ENCODE assay signal across 34 cellular contexts in genomic region chr12:132347471-132347855, GRCh38. TPM values are rescaled to one million over a fixed set of nuclear protein-coding genes. Genes with fewer than 3 reads are reported as not detected.
"Had no signal": no experiment of that assay in that cellular context is flagged by ENCODE, and none has a peak within 500 bp of the region (broad histone marks: within the 10 kb centered on the region; RNA-seq: fewer than 3 reads in every experiment).

No MANE protein-coding gene starts in this region.

- H3K27me3 ChIP-seq: ascending aorta, cardiac muscle cell had no signal

- H3K9me3 ChIP-seq: ascending aorta had no signal

- H3K4me3 ChIP-seq: ascending aorta, cardiac muscle cell had no signal

- FAIRE-seq: bronchial epithelial cell, TTC549 had no signal

- H3K4me1 ChIP-seq: ascending aorta had no signal

- H3K27ac ChIP-seq: ascending aorta, cardiac muscle cell, VCaP had no signal

- ATAC-seq: activated CD4-positive, alpha-beta T cell treated with anti-CD3 and anti-CD28 coated beads for 36 hours; activated CD4-positive, CD25-positive, alpha-beta regulatory T cell treated with anti-CD3 and anti-CD28 coated beads, Interleukin-2, amount 50 U/mL, for 24 hours; activated CD8-positive, alpha-beta memory T cell treated with anti-CD3 and anti-CD28 coated beads, Interleukin-2, amount 10 ng/mL, durations not matched to agents 7 days and 5 days; activated CD8-positive, alpha-beta T cell treated with anti-CD3 and anti-CD28 coated beads, Interleukin-2, amount 10 ng/mL, durations not matched to agents 7 days and 5 days; activated naive CD8-positive, alpha-beta T cell treated with anti-CD3 and anti-CD28 coated beads, Interleukin-2, amount 50 U/mL, for 24 hours; WTC11 had no signal

- DNase-seq: activated CD4-positive, alpha-beta memory T cell treated with anti-CD3 and anti-CD28 coated beads, Interleukin-2, amount 10 ng/mL, durations not matched to agents 7 days and 5 days; activated CD4-positive, alpha-beta T cell treated with anti-CD3 and anti-CD28 coated beads for 1 hour; activated CD4-positive, alpha-beta T cell treated with anti-CD3 and anti-CD28 coated beads for 36 hours; activated CD4-positive, alpha-beta T cell treated with anti-CD3 and anti-CD28 coated beads for 48 hours; activated CD4-positive, alpha-beta T cell treated with anti-CD3 and anti-CD28 coated beads, Interleukin-2, amount 10 ng/mL, durations not matched to agents 7 days and 5 days; activated CD4-positive, alpha-beta T cell treated with anti-CD3 and anti-CD28 coated beads, Interleukin-2, amount 50 U/mL, for 48 hours; activated CD4-positive, CD25-positive, alpha-beta regulatory T cell; activated CD8-positive, alpha-beta memory T cell treated with anti-CD3 and anti-CD28 coated beads for 24 hours; activated CD8-positive, alpha-beta memory T cell treated with anti-CD3 and anti-CD28 coated beads, Interleukin-2, amount 10 ng/mL, durations not matched to agents 7 days and 5 days; activated CD8-positive, alpha-beta memory T cell treated with anti-CD3 and anti-CD28 coated beads, Interleukin-2, amount 50 U/mL, for 48 hours; activated CD8-positive, alpha-beta T cell treated with anti-CD3 and anti-CD28 coated beads, Interleukin-2, amount 10 ng/mL, durations not matched to agents 7 days and 5 days; activated effector memory CD4-positive, alpha-beta T cell treated with Interleukin-2 at 50 U/mL for 16 hours; activated gamma-delta T cell; activated naive CD4-positive, alpha-beta T cell treated with anti-CD3 and anti-CD28 coated beads, Interleukin-2, amount 10 ng/mL, durations not matched to agents 7 days and 5 days; activated naive CD4-positive, alpha-beta T cell treated with Interleukin-2 at 50 U/mL for 16 hours; activated naive CD8-positive, alpha-beta T cell treated with anti-CD3 and anti-CD28 coated beads, Interleukin-2, amount 10 ng/mL, durations not matched to agents 7 days and 5 days; activated naive CD8-positive, alpha-beta T cell treated with anti-CD3 and anti-CD28 coated beads, Interleukin-2, amount 50 U/mL, for 24 hours; activated T-cell treated with anti-CD3 and anti-CD28 coated beads, Interleukin-2, amount 50 U/mL, for 24 hours; activated T-cell treated with anti-CD3 and anti-CD28 coated beads, Interleukin-2, amount 50 U/mL, for 48 hours; amygdala; anterior cingulate cortex; central memory CD4-positive, alpha-beta T cell; SW 1271; T-helper 1 cell; T-helper 2 cell; T-helper 9 cell had no signal

- H3K36me3 ChIP-seq: ascending aorta, cardiac muscle cell had no signal

RNA-seq across cellular contexts. Expression of gene GALNT9, which starts 18.1 kb away (rescaled TPM):
- total RNA-seq: activated CD4-positive, alpha-beta memory T cell treated with anti-CD3 and anti-CD28 coated beads, Interleukin-2, amount 10 ng/mL, durations not matched to agents 7 days and 5 days; activated CD4-positive, alpha-beta T cell treated with anti-CD3 and anti-CD28 coated beads, Interleukin-2, amount 10 ng/mL, durations not matched to agents 7 days and 5 days; activated CD8-positive, alpha-beta memory T cell treated with anti-CD3 and anti-CD28 coated beads, Interleukin-2, amount 10 ng/mL, durations not matched to agents 7 days and 5 days; activated CD8-positive, alpha-beta T cell treated with anti-CD3 and anti-CD28 coated beads, Interleukin-2, amount 10 ng/mL, durations not matched to agents 7 days and 5 days; activated naive CD8-positive, alpha-beta T cell treated with anti-CD3 and anti-CD28 coated beads, Interleukin-2, amount 10 ng/mL, durations not matched to agents 7 days and 5 days; activated T-helper 2 cell treated with anti-CD3 and anti-CD28 coated beads, Interferon-gamma antibody, Interleukin-2, Interleukin-4, amounts not matched to agents 10 μg/mL and 5 μg/mL and 100 μg/mL, durations not matched to agents 14 hours and 24 hours and 36 hours; ascending aorta; bronchial epithelial cell had no signal
